In the genomic region with DNA sequence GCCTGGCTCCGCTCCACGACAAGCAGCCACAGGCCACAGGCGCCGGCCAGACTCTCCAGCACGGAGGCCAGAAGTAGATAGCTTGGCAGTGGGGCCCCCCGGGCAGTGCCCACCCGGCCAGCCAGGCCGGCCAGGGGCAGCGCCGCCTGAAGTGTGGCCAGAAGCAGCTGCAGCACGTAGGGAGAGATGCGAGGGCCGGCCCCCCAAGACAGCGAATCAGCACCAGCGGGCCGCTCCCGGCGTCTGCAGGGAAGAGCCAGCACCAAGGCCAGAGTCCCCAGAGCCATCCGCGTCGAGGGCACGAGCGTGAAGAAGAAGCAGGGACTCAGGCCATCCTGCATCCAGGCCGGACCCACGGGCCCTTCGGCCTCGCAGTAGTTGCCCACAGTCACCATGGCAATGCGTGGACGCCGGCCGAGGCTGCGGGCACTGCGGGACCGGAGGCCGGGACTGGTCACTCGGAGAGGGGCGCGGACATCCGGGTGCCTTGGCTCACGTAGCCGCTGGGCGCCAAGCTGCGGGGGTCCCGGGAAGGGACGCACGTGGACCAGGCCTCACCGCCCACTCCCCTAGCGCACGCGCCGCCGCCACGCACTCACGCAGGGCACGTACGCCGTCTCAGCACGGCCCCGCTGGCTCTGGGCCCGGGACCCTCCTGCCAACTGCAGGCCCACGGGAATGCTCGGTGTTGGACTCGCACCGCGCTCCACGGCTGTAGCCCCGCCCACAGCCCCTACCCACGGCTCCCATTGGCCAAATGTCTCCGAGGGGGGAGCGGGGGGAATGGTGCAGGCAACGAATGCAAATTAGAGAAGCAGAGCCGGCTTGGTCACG, we compare ENCODE assay signal across 8 cellular contexts. TPM values are rescaled to one million over a fixed set of nuclear protein-coding genes. Genes with fewer than 3 reads are reported as not detected.
A peak's percentile ranks its signal among the peaks of the same experiment; 100 is the strongest.
DNase-seq lines count a peak whose midpoint lies in the region; ATAC-seq and TF ChIP-seq lines count a peak whose summit lies in the region.

TSS of gene ABCB6 (minus strand) at position 680 of the 834 bp plus-strand sequence. CDS start at position 395, 285 bp downstream.

- H3K27me3 Mint-ChIP-seq in endodermal cell (ENCODE audit: insufficient read depth), result no peaks in the 10 kb centered on the region

- peak within 1 kb of the TSS; percentile 54 for H2BK5ac ChIP-seq in mesendoderm (ENCODE audit: low read length)

- no peak within 1 kb of the TSS for H4K5ac ChIP-seq in mesendoderm (ENCODE audit: low read length)

- H3K18ac ChIP-seq in mesendoderm (ENCODE audit: low read length), result peak within 1 kb of the TSS; percentile 8

- DNase-seq in AG09309 (ENCODE audit: low read depth) (peak; percentile 69), NCI-H748 (lab: John Stamatoyannopoulos, UW; ENCODE audit: unreplicated experiment) (peak; percentile 96), endodermal cell (peak; percentile 97), mesendoderm (peak; percentile 96)
- DNase-seq in activated CD8-positive, alpha-beta memory T cell treated with anti-CD3 and anti-CD28 coated beads, Interleukin-2, amount 50 U/mL, for 24 hours (ENCODE audit: extremely low read depth), result peak; percentile 77
- DNase-seq in stimulated activated CD8-positive, alpha-beta memory T cell treated with anti-CD3 and anti-CD28 coated beads, Interleukin-12 subunit alpha, Interleukin-12 subunit beta, amount 100 ng/mL, for 4 hours (ENCODE audit: low read depth), result peak; percentile 73

- peak within 1 kb of the TSS; percentile 44 for H3K4ac ChIP-seq in mesendoderm (ENCODE audit: low read depth, low read length)

- peaks cover 51% of the 10 kb centered on the region for H3K36me3 Mint-ChIP-seq in endodermal cell (ENCODE audit: low read depth)

- H3K4me3 ChIP-seq in AG09309 (ENCODE audit: control insufficient read depth, low read depth, low read length) (peak within 1 kb of the TSS; percentile 53), endodermal cell (ENCODE audit: low read length) (peak within 1 kb of the TSS; percentile 84), mesendoderm (ENCODE audit: low read length) (peak within 1 kb of the TSS; percentile 87)

- ATAC-seq in GM19025 (IDR thresholded peaks at IDR 0.05; ENCODE audit: low read depth, unreplicated experiment) (peak; percentile 74), HG03280 (IDR thresholded peaks at IDR 0.05; ENCODE audit: unreplicated experiment) (peak; percentile 83)

- H4K8ac ChIP-seq in mesendoderm (ENCODE audit: low read depth, low read length), result no peak within 1 kb of the TSS

- H3K4me1 ChIP-seq in endodermal cell (ENCODE audit: control insufficient read depth, insufficient read depth, low read length), result no peaks in the 10 kb centered on the region
- peaks cover 2% of the 10 kb centered on the region for H3K4me1 ChIP-seq in mesendoderm (ENCODE audit: control insufficient read depth, low read depth, low read length)

- peaks cover 48% of the 10 kb centered on the region for H3K36me3 ChIP-seq in endodermal cell (ENCODE audit: control insufficient read depth, insufficient read depth, low read length)
- peaks cover 4% of the 10 kb centered on the region for H3K36me3 ChIP-seq in mesendoderm (ENCODE audit: control insufficient read depth, insufficient read depth, low read length)

- H3K23ac ChIP-seq in mesendoderm (ENCODE audit: low read length), result peak within 1 kb of the TSS; percentile 98

- H2AK5ac ChIP-seq in mesendoderm (ENCODE audit: low read length), result no peak within 1 kb of the TSS

- H3K4me1 Mint-ChIP-seq in endodermal cell, result peaks cover 17% of the 10 kb centered on the region

- no peaks in the 10 kb centered on the region for H3K9me3 ChIP-seq in endodermal cell (ENCODE audit: control insufficient read depth, low read length)

- H3K4me3 Mint-ChIP-seq in endodermal cell, result peak within 1 kb of the TSS; percentile 75

- TF ChIP-seq CTCF in AG09309 (IDR thresholded peaks at IDR 0.05; ENCODE audit: control insufficient read depth, insufficient read depth, low read depth, low read length, missing control alignments) (no peak), endodermal cell (conservative IDR thresholded peaks at IDR 0.05) (no peak)

- peak within 1 kb of the TSS; percentile 98 for H3K4me2 ChIP-seq in mesendoderm (ENCODE audit: low read length)

- no peak within 1 kb of the TSS for H2BK15ac ChIP-seq in mesendoderm (replicated peaks; ENCODE audit: low read depth)

- WGBS in endodermal cell (ENCODE audit: insufficient coverage in 1 of 2, insufficient read length in 1 of 2), 2 experiments, result 1 to 3% methylated on average over 37 to 73 of the region's 73 CpGs
- WGBS in mesendoderm (ENCODE audit: extremely low coverage, insufficient coverage, low lambda C conversion rate), result no CpG with 5 or more reads among the region's 73 CpGs

- peak within 1 kb of the TSS; percentile 3 for H2BK120ac ChIP-seq in mesendoderm (ENCODE audit: low read depth, low read length)

- H3K79me1 ChIP-seq in mesendoderm (ENCODE audit: low read length), result peaks cover 6% of the 10 kb centered on the region

- H3K27me3 ChIP-seq in endodermal cell (ENCODE audit: control insufficient read depth, insufficient read depth, low read length, poor library complexity, severe bottlenecking) (no peaks in the 10 kb centered on the region), mesendoderm (ENCODE audit: insufficient read depth, low read length, poor library complexity) (no peaks in the 10 kb centered on the region)

- H3K9me3 Mint-ChIP-seq in endodermal cell, result no peaks in the 10 kb centered on the region

- peak within 1 kb of the TSS; percentile 97 for H3K27ac Mint-ChIP-seq in endodermal cell

- H3K79me2 ChIP-seq in mesendoderm (ENCODE audit: control insufficient read depth, insufficient read depth, low read length), result no peaks in the 10 kb centered on the region

- H3K9ac ChIP-seq in endodermal cell (ENCODE audit: extremely low read depth, low read length, poor library complexity, severe bottlenecking) (peak within 1 kb of the TSS; percentile 77), mesendoderm (ENCODE audit: low read length) (peak within 1 kb of the TSS; percentile 96)

- peak within 1 kb of the TSS; percentile 99 for H3K56ac ChIP-seq in mesendoderm (ENCODE audit: low read length)

- H3K27ac ChIP-seq in endodermal cell (ENCODE audit: low read depth, low read length) (peak within 1 kb of the TSS; percentile 81), mesendoderm (ENCODE audit: low read depth, low read length) (peak within 1 kb of the TSS; percentile 96)

RNA-seq across cellular contexts. Expression of gene ABCB6, which starts in this region (rescaled TPM):
- total RNA-seq in endodermal cell, result 10 to 100 TPM; 39.1 to 76.0 TPM
- polyA plus RNA-seq in endodermal cell (2013, experiment 1 of 2), result 24.3 TPM
- 26.9 TPM for polyA plus RNA-seq in endodermal cell (2013, experiment 2 of 2)
- polyA plus RNA-seq in mesendoderm (2013, experiment 1 of 2), result 13.4 TPM
- polyA plus RNA-seq in mesendoderm (2013, experiment 2 of 2), result 13.1 TPM

Comparison
In these comparisons a context has a peak if more than half of its experiments do, and no peak if none do; other contexts are left out.
1. Peak in every context shown above with its lines: DNase-seq, ATAC-seq, H3K4me3 ChIP-seq and H3K27ac ChIP-seq.